ENCODE assay signal across 8 cellular contexts in genomic region chr17:42288985-42289862, GRCh38. TPM values are rescaled to one million over a fixed set of nuclear protein-coding genes. Genes with fewer than 3 reads are reported as not detected.
DNase-seq lines count a peak whose midpoint lies in the region; ATAC-seq, FAIRE-seq and TF ChIP-seq lines count a peak whose summit lies in the region.

No MANE protein-coding gene starts in this region.

- H3K36me3 Mint-ChIP-seq in CD4-positive, alpha-beta memory T cell, result peaks cover 10 to 47% of the 10 kb centered on the region in 2 donors
- H3K36me3 Mint-ChIP-seq in activated CD8-positive, alpha-beta memory T cell treated with anti-CD3 and anti-CD28 coated beads, Interleukin-2, amount 10 ng/mL, durations not matched to agents 7 days and 5 days, result peaks cover 17% of the 10 kb centered on the region

- ATAC-seq in HG03354 (IDR thresholded peaks at IDR 0.05; ENCODE audit: poor library complexity, severe bottlenecking, unreplicated experiment), result peak; percentile 21
- ATAC-seq in activated CD8-positive, alpha-beta memory T cell treated with anti-CD3 and anti-CD28 coated beads, Interleukin-2, amount 10 ng/mL, durations not matched to agents 7 days and 5 days, result peak; percentile 32

- no peaks in the 10 kb centered on the region for H3K9me3 ChIP-seq in CD4-positive, alpha-beta memory T cell (ENCODE audit: control insufficient read depth in 1 of 2, low read length in 2 of 2)

- H3K27ac ChIP-seq in CD4-positive, alpha-beta memory T cell (ENCODE audit: low read depth, low read length), result peak overlapping the region; percentile 87

- POLR2A ChIA-PET in CD4-positive, alpha-beta memory T cell (lab: Charles Lee; ENCODE audit: partially characterized antibody), result interaction anchor here (0.9 to 11.0 kb wide), 24 partner anchors 8 to 1072 kb away, joined by 3 to 255 read pairs (median 6); partner anchors contain the start of genes GHDC, HCRT, STAT3 and STAT5B

- peak; percentile 56 to 80 (median 66) for DNase-seq in CD4-positive, alpha-beta memory T cell
- DNase-seq in activated CD8-positive, alpha-beta memory T cell treated with anti-CD3 and anti-CD28 coated beads, Interleukin-2, amount 10 ng/mL, durations not matched to agents 7 days and 5 days, result peak; percentile 72
- no peak for DNase-seq in fibroblast of villous mesenchyme (ENCODE audit: low read depth)
- DNase-seq in posterior vena cava (ENCODE audit: low spot score), result peak; percentile 80
- DNase-seq in NCI-H524 treated with DMSO at 0.1 percent for 48 hours (lab: John Stamatoyannopoulos, UW), result no peak
- DNase-seq in GM19240 (ENCODE audit: insufficient read length, low spot score), result no peak
- DNase-seq in urothelium cell line (ENCODE audit: low spot score), result no peak

- peaks cover 10% of the 10 kb centered on the region for H3K36me3 ChIP-seq in CD4-positive, alpha-beta memory T cell (ENCODE audit: insufficient read depth, low read length)

- H3K4me1 ChIP-seq in CD4-positive, alpha-beta memory T cell (ENCODE audit: insufficient read depth, low read length), result peaks cover 48% of the 10 kb centered on the region

- no peak for FAIRE-seq in urothelium cell line (lab: Jason Lieb, UNC)

- peak overlapping the region; percentile 81 to 86 for H3K4me3 ChIP-seq in CD4-positive, alpha-beta memory T cell (ENCODE audit: low read length in 2 of 2)
- H3K4me3 ChIP-seq in fibroblast of villous mesenchyme (ENCODE audit: low read depth, low read length), result peak overlapping the region; percentile 55

- peak overlapping the region; percentile 88 to 93 (median 90) for H3K4me3 Mint-ChIP-seq in CD4-positive, alpha-beta memory T cell
- H3K4me3 Mint-ChIP-seq in activated CD8-positive, alpha-beta memory T cell treated with anti-CD3 and anti-CD28 coated beads, Interleukin-2, amount 10 ng/mL, durations not matched to agents 7 days and 5 days, result peak overlapping the region; percentile 96

- H3K27me3 ChIP-seq in CD4-positive, alpha-beta memory T cell (ENCODE audit: insufficient read depth, low read length), result no peaks in the 10 kb centered on the region

- H3K27ac Mint-ChIP-seq in CD4-positive, alpha-beta memory T cell, result peak overlapping the region; percentile 84 to 97 (median 93)
- H3K27ac Mint-ChIP-seq in activated CD8-positive, alpha-beta memory T cell treated with anti-CD3 and anti-CD28 coated beads, Interleukin-2, amount 10 ng/mL, durations not matched to agents 7 days and 5 days, result peak overlapping the region; percentile 84

- no peaks in the 10 kb centered on the region for H3K27me3 Mint-ChIP-seq in CD4-positive, alpha-beta memory T cell
- H3K27me3 Mint-ChIP-seq in activated CD8-positive, alpha-beta memory T cell treated with anti-CD3 and anti-CD28 coated beads, Interleukin-2, amount 10 ng/mL, durations not matched to agents 7 days and 5 days, result no peaks in the 10 kb centered on the region

- H3K4me1 Mint-ChIP-seq in CD4-positive, alpha-beta memory T cell, result peaks cover 39 to 67% (median 48%) of the 10 kb centered on the region in 4 donors
- peaks cover 58% of the 10 kb centered on the region for H3K4me1 Mint-ChIP-seq in activated CD8-positive, alpha-beta memory T cell treated with anti-CD3 and anti-CD28 coated beads, Interleukin-2, amount 10 ng/mL, durations not matched to agents 7 days and 5 days

- no peaks in the 10 kb centered on the region for H3K9me3 Mint-ChIP-seq in CD4-positive, alpha-beta memory T cell
- H3K9me3 Mint-ChIP-seq in activated CD8-positive, alpha-beta memory T cell treated with anti-CD3 and anti-CD28 coated beads, Interleukin-2, amount 10 ng/mL, durations not matched to agents 7 days and 5 days (ENCODE audit: low read depth), result no peaks in the 10 kb centered on the region

- CTCF ChIA-PET in CD4-positive, alpha-beta memory T cell (lab: Charles Lee; ENCODE audit: partially characterized antibody), result interaction anchor here (0.7 to 9.5 kb wide), 7 partner anchors 14 to 66 kb away, joined by 3 to 68 read pairs (median 4); partner anchors contain the start of gene STAT5B
- CTCF ChIA-PET in activated CD8-positive, alpha-beta memory T cell treated with anti-CD3 and anti-CD28 coated beads, Interleukin-2, amount 10 ng/mL, durations not matched to agents 7 days and 5 days (lab: Charles Lee), result interaction anchor here (0.7 to 3.5 kb wide), 16 partner anchors 11 to 269 kb away, joined by 3 to 24 read pairs (median 4); partner anchors contain the start of gene NKIRAS2

- TF ChIP-seq CTCF in fibroblast of villous mesenchyme (IDR thresholded peaks at IDR 0.05; ENCODE audit: insufficient read depth, low read depth, low read length), result no peak

- intact Hi-C loops in CD4-positive, alpha-beta memory T cell (cut with micrococcal nuclease), result loop anchor here (1.0 to 2.0 kb wide), 3 partner anchors 14 to 104 kb away; partner anchors contain the start of gene HCRT
- intact Hi-C loops in posterior vena cava (cut with DNase I), result no loop called here

RNA-seq across cellular contexts. Expression of gene STAT5A, which starts 0.9 kb away (rescaled TPM):
- 100 to 1,000 TPM; 130 to 133 TPM for total RNA-seq in CD4-positive, alpha-beta memory T cell
- polyA plus RNA-seq in CD4-positive, alpha-beta memory T cell, result 10 to 100 TPM; 66.7 to 94.6 TPM
- 100 to 1,000 TPM; 118 to 127 TPM for total RNA-seq in activated CD8-positive, alpha-beta memory T cell treated with anti-CD3 and anti-CD28 coated beads, Interleukin-2, amount 10 ng/mL, durations not matched to agents 7 days and 5 days
- 13.8 and 16.1 TPM in 2 replicates for total RNA-seq in fibroblast of villous mesenchyme
- 10 to 100 TPM; 30.7 to 37.6 TPM for total RNA-seq in posterior vena cava

RNA-seq across cellular contexts. Expression of gene STAT5B, which starts 13.0 kb away (rescaled TPM):
- 100 to 1,000 TPM; 244 to 261 TPM for total RNA-seq in CD4-positive, alpha-beta memory T cell
- 100 to 1,000 TPM in 1 of 2 donors, 10 to 100 TPM in 1; 91.3 to 146 TPM for polyA plus RNA-seq in CD4-positive, alpha-beta memory T cell
- 100 to 1,000 TPM; 112 to 116 TPM for total RNA-seq in activated CD8-positive, alpha-beta memory T cell treated with anti-CD3 and anti-CD28 coated beads, Interleukin-2, amount 10 ng/mL, durations not matched to agents 7 days and 5 days
- total RNA-seq in fibroblast of villous mesenchyme, result 33.5 and 38.4 TPM in 2 replicates
- total RNA-seq in posterior vena cava, result 10 to 100 TPM; 88.6 to 96.3 TPM

Comparison
In these comparisons a context has a peak if more than half of its experiments do, and no peak if none do; other contexts are left out.
1. DNase-seq: peak in CD4-positive, alpha-beta memory T cell (5 of 5), activated CD8-positive, alpha-beta memory T cell treated with anti-CD3 and anti-CD28 coated beads, Interleukin-2, amount 10 ng/mL, durations not matched to agents 7 days and 5 days (single experiment) and posterior vena cava (single experiment); none in fibroblast of villous mesenchyme (single experiment), NCI-H524 treated with DMSO at 0.1 percent for 48 hours (single experiment), GM19240 (single experiment) and urothelium cell line (single experiment).